Comparison of ENCODE assay signal across 16 cellular contexts in genomic region chr2:18966131-18966530, GRCh38.
DNase-seq lines count a peak whose midpoint lies in the region; ATAC-seq, FAIRE-seq and TF ChIP-seq lines count a peak whose summit lies in the region.
"Had no signal": no experiment of that assay in that cellular context is flagged by ENCODE, and none has a peak within 500 bp of the region (broad histone marks: within the 10 kb centered on the region; RNA-seq: fewer than 3 reads in every experiment).

No MANE protein-coding gene starts in this region.

- no peaks in the 10 kb centered on the region for H3K4me1 Mint-ChIP-seq in astrocyte (ENCODE audit: low read depth, unreplicated experiment)
- H3K4me1 Mint-ChIP-seq in activated naive CD8-positive, alpha-beta T cell treated with anti-CD3 and anti-CD28 coated beads, Interleukin-2, amount 50 U/mL, for 24 hours: no peaks in the 10 kb centered on the region
- H3K4me1 Mint-ChIP-seq: CD8-positive, alpha-beta memory T cell had no signal

- H3K27ac ChIP-seq in astrocyte (ENCODE audit: low read depth, low read length): no peak overlapping the region
- H3K27ac ChIP-seq: BLaER1 had no signal

- TF ChIP-seq CTCF in AG10803 (conservative IDR thresholded peaks at IDR 0.05; ENCODE audit: low read length) (no peak), astrocyte (IDR thresholded peaks at IDR 0.05; ENCODE audit: insufficient read depth, low read depth, low read length) (no peak)

- ATAC-seq in activated naive CD8-positive, alpha-beta T cell treated with anti-CD3 and anti-CD28 coated beads, Interleukin-2, amount 50 U/mL, for 24 hours: no peak
- no peak for ATAC-seq in HG03097 (IDR thresholded peaks at IDR 0.05; ENCODE audit: low FRiP score, unreplicated experiment)
- no peak for ATAC-seq in GM21529 (IDR thresholded peaks at IDR 0.05; ENCODE audit: unreplicated experiment)

- no peaks in the 10 kb centered on the region for H4K20me1 ChIP-seq in astrocyte (ENCODE audit: insufficient read depth, low read length)
- H4K20me1 ChIP-seq: BLaER1 had no signal

- no peak overlapping the region for H2AFZ ChIP-seq in astrocyte (ENCODE audit: low read depth, low read length)

- no peaks in the 10 kb centered on the region for H3K9me3 Mint-ChIP-seq in astrocyte (ENCODE audit: unreplicated experiment)
- no peaks in the 10 kb centered on the region for H3K9me3 Mint-ChIP-seq in activated naive CD8-positive, alpha-beta T cell treated with anti-CD3 and anti-CD28 coated beads, Interleukin-2, amount 50 U/mL, for 24 hours
- H3K9me3 Mint-ChIP-seq: HFFc6 had no signal

- H3K4me3 Mint-ChIP-seq in astrocyte (ENCODE audit: unreplicated experiment): no peak overlapping the region
- H3K4me3 Mint-ChIP-seq in activated naive CD8-positive, alpha-beta T cell treated with anti-CD3 and anti-CD28 coated beads, Interleukin-2, amount 50 U/mL, for 24 hours: no peak overlapping the region
- H3K4me3 Mint-ChIP-seq: CD8-positive, alpha-beta memory T cell; HFFc6 had no signal

- FAIRE-seq in astrocyte (lab: Jason Lieb, UNC): no peak
- FAIRE-seq: A204.1, GM12891 had no signal

- H3K79me2 ChIP-seq in astrocyte (ENCODE audit: insufficient read depth, low read length): no peaks in the 10 kb centered on the region

- no peak overlapping the region for H3K27ac Mint-ChIP-seq in astrocyte (ENCODE audit: unreplicated experiment)
- no peak overlapping the region for H3K27ac Mint-ChIP-seq in activated naive CD8-positive, alpha-beta T cell treated with anti-CD3 and anti-CD28 coated beads, Interleukin-2, amount 50 U/mL, for 24 hours
- H3K27ac Mint-ChIP-seq: HFFc6 had no signal

- H3K36me3 Mint-ChIP-seq in astrocyte (ENCODE audit: low read depth, unreplicated experiment): no peaks in the 10 kb centered on the region
- H3K36me3 Mint-ChIP-seq in activated naive CD8-positive, alpha-beta T cell treated with anti-CD3 and anti-CD28 coated beads, Interleukin-2, amount 50 U/mL, for 24 hours (ENCODE audit: low read depth): peaks cover 3% of the 10 kb centered on the region

- no peak overlapping the region for H3K9ac ChIP-seq in astrocyte (ENCODE audit: low read length)
- H3K9ac ChIP-seq: BLaER1 had no signal

- DNase-seq in AG10803 (ENCODE audit: low read depth) (peak; percentile 87), EL (peak; percentile 27), astrocyte (ENCODE audit: low read depth) (peak; percentile 10), fibroblast of peridontal ligament (ENCODE audit: extremely low read depth) (peak; percentile 59), NCI-H82 treated with DMSO at 0.1 percent for 48 hours (lab: John Stamatoyannopoulos, UW; ENCODE audit: unreplicated experiment) (no peak)
- no peak for DNase-seq in activated naive CD8-positive, alpha-beta T cell treated with anti-CD3 and anti-CD28 coated beads, Interleukin-2, amount 50 U/mL, for 24 hours
- DNase-seq: Caco-2; CD8-positive, alpha-beta memory T cell; GOT3; HFFc6 had no signal

- H3K9me3 ChIP-seq in astrocyte (ENCODE audit: insufficient read depth, low read depth, low read length): no peaks in the 10 kb centered on the region
- H3K9me3 ChIP-seq: BLaER1, Caco-2, HAP-1 had no signal

- H3K27me3 ChIP-seq in astrocyte (ENCODE audit: insufficient read depth, low read length): no peaks in the 10 kb centered on the region
- H3K27me3 ChIP-seq: BLaER1 had no signal

- H3K27me3 Mint-ChIP-seq in astrocyte (ENCODE audit: low read depth, unreplicated experiment): no peaks in the 10 kb centered on the region
- no peaks in the 10 kb centered on the region for H3K27me3 Mint-ChIP-seq in activated naive CD8-positive, alpha-beta T cell treated with anti-CD3 and anti-CD28 coated beads, Interleukin-2, amount 50 U/mL, for 24 hours

- H3K4me2 ChIP-seq in astrocyte (ENCODE audit: low read length): no peak overlapping the region
- H3K4me2 ChIP-seq: BLaER1 had no signal

- H3K36me3 ChIP-seq in astrocyte (ENCODE audit: insufficient read depth, low read length): no peaks in the 10 kb centered on the region
- H3K36me3 ChIP-seq: BLaER1, HAP-1 had no signal

- H3K4me3 ChIP-seq in AG10803 (ENCODE audit: low read length) (no peak overlapping the region), astrocyte (ENCODE audit: insufficient read depth, low read depth, low read length) (no peak overlapping the region)
- H3K4me3 ChIP-seq: BLaER1, HAP-1 had no signal

- no peaks in the 10 kb centered on the region for H3K4me1 ChIP-seq in astrocyte (ENCODE audit: insufficient read depth, low read length)
- H3K4me1 ChIP-seq: BLaER1, Caco-2, HAP-1 had no signal

Comparison
In these comparisons a context has a peak if more than half of its experiments do, and no peak if none do; other contexts are left out.
1. DNase-seq: peak in AG10803 (single experiment), EL (single experiment), astrocyte (single experiment) and fibroblast of peridontal ligament (single experiment); none in NCI-H82 treated with DMSO at 0.1 percent for 48 hours (single experiment) and activated naive CD8-positive, alpha-beta T cell treated with anti-CD3 and anti-CD28 coated beads, Interleukin-2, amount 50 U/mL, for 24 hours (single experiment).